In the genomic region with DNA sequence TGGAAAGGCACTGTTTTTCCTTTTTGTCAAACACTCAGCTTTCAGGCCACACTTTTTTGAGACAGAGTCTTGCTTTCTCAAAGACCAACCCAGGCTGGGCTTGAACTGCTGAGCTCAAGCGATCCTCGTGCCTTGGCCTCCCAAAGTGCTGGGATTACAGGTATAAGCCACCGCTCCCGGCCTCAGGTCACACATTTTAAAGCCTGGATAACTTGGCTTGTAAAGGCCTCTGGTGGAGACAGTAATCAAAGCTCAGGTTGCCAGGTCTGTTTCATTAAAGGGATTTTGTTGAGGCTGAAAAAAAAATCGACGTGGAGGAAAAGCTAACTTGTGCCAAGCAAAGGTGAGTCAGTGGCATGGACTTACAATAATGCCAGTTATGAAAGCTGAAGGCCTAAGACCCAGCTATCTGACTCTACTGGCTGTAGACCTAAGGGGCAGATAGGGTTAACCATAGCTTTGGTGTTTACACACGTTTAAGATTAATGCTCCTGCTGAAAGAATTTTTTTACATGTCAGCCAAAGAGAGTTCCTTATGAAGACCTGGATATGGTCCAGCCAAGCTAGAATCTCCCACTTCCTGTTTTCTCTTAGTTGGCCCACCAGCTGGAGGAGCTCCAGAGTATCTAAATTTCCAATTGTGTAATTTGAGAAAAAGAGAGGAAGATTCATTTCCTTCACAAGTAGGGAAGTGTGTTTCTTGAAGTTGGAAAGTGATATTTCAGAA, we compare ENCODE assay signal across 1 cellular context.
TF ChIP-seq lines count a peak whose summit lies in the region.

No MANE protein-coding gene starts in this region.

TF ChIP-seq in HepG2, 621 proteins besides CTCF, POLR2A, EP300 and RAD21 (continued from another document and continues in another):
- peak; percentile 33; the same call in 1 of the 2 replicates for TF ChIP-seq FOXK1 (CRISPR knock-in tag; IDR thresholded peaks at IDR 0.05; ENCODE audit: borderline replicate concordance, low read depth)
- TF ChIP-seq, protein P1, sequence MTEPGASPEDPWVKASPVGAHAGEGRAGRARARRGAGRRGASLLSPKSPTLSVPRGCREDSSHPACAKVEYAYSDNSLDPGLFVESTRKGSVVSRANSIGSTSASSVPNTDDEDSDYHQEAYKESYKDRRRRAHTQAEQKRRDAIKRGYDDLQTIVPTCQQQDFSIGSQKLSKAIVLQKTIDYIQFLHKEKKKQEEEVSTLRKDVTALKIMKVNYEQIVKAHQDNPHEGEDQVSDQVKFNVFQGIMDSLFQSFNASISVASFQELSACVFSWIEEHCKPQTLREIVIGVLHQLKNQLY (CRISPR knock-in tag; IDR thresholded peaks at IDR 0.05), result no peak
- TF ChIP-seq PHF21A (CRISPR knock-in tag; IDR thresholded peaks at IDR 0.05), result no peak; the same call in 1 of the 2 replicates
- TF ChIP-seq POLR2AphosphoS5 (IDR thresholded peaks at IDR 0.05; ENCODE audit: low read depth, low read length), result no peak
- TF ChIP-seq, protein P2, sequence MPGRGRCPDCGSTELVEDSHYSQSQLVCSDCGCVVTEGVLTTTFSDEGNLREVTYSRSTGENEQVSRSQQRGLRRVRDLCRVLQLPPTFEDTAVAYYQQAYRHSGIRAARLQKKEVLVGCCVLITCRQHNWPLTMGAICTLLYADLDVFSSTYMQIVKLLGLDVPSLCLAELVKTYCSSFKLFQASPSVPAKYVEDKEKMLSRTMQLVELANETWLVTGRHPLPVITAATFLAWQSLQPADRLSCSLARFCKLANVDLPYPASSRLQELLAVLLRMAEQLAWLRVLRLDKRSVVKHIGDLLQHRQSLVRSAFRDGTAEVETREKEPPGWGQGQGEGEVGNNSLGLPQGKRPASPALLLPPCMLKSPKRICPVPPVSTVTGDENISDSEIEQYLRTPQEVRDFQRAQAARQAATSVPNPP (CRISPR knock-in tag; IDR thresholded peaks at IDR 0.05), result no peak
- TF ChIP-seq, protein P3, sequence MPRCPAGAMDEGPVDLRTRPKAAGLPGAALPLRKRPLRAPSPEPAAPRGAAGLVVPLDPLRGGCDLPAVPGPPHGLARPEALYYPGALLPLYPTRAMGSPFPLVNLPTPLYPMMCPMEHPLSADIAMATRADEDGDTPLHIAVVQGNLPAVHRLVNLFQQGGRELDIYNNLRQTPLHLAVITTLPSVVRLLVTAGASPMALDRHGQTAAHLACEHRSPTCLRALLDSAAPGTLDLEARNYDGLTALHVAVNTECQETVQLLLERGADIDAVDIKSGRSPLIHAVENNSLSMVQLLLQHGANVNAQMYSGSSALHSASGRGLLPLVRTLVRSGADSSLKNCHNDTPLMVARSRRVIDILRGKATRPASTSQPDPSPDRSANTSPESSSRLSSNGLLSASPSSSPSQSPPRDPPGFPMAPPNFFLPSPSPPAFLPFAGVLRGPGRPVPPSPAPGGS (CRISPR knock-in tag; IDR thresholded peaks at IDR 0.05), result no peak
- no peak for TF ChIP-seq CREM (IDR thresholded peaks at IDR 0.05)
- TF ChIP-seq CREM (CRISPR knock-in tag; IDR thresholded peaks at IDR 0.05), result no peak
- TF ChIP-seq, protein P4, sequence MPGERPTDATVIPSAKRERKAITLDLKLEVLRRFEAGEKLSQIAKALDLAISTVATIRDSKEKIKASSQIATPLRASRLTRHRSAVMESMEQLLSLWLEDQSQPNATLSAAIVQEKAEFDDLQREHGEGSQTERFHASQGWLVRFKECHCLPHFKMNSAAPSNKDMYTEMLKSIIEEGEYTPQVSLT (CRISPR knock-in tag; IDR thresholded peaks at IDR 0.05; ENCODE audit: borderline replicate concordance, low read depth), result no peak
- TF ChIP-seq SP2 (CRISPR knock-in tag; IDR thresholded peaks at IDR 0.05), result no peak
- TF ChIP-seq ZNF577 (CRISPR knock-in tag; IDR thresholded peaks at IDR 0.05; ENCODE audit: borderline replicate concordance, low read depth), result no peak
- TF ChIP-seq, protein P5, sequence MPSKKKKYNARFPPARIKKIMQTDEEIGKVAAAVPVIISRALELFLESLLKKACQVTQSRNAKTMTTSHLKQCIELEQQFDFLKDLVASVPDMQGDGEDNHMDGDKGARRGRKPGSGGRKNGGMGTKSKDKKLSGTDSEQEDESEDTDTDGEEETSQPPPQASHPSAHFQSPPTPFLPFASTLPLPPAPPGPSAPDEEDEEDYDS (CRISPR knock-in tag; IDR thresholded peaks at IDR 0.05), result peak; percentile 25; the same call in 1 of the 2 replicates
- no peak for TF ChIP-seq KMT2A (CRISPR knock-in tag; IDR thresholded peaks at IDR 0.05)
- TF ChIP-seq MTF2 (CRISPR knock-in tag; IDR thresholded peaks at IDR 0.05; ENCODE audit: borderline replicate concordance), result no peak
- TF ChIP-seq MIER3 (CRISPR knock-in tag; IDR thresholded peaks at IDR 0.05; ENCODE audit: borderline replicate concordance), result no peak; the same call in 1 of the 2 replicates
- TF ChIP-seq REXO4 (CRISPR knock-in tag; IDR thresholded peaks at IDR 0.05; ENCODE audit: borderline replicate concordance), result no peak
- no peak for TF ChIP-seq ZNF441 (CRISPR knock-in tag; IDR thresholded peaks at IDR 0.05; ENCODE audit: borderline replicate concordance)
- no peak for TF ChIP-seq SUZ12 (IDR thresholded peaks at IDR 0.05; ENCODE audit: low read depth, low read length)
- TF ChIP-seq ZNF446 (CRISPR knock-in tag; IDR thresholded peaks at IDR 0.05), result no peak
- TF ChIP-seq PAWR (CRISPR knock-in tag; IDR thresholded peaks at IDR 0.05; ENCODE audit: borderline replicate concordance), result no peak
- TF ChIP-seq RARG (CRISPR knock-in tag; IDR thresholded peaks at IDR 0.05; ENCODE audit: low read depth), result no peak
- no peak for TF ChIP-seq EHMT2 (IDR thresholded peaks at IDR 0.05; ENCODE audit: borderline replicate concordance, low read depth, low read length)
- TF ChIP-seq, protein P6, sequence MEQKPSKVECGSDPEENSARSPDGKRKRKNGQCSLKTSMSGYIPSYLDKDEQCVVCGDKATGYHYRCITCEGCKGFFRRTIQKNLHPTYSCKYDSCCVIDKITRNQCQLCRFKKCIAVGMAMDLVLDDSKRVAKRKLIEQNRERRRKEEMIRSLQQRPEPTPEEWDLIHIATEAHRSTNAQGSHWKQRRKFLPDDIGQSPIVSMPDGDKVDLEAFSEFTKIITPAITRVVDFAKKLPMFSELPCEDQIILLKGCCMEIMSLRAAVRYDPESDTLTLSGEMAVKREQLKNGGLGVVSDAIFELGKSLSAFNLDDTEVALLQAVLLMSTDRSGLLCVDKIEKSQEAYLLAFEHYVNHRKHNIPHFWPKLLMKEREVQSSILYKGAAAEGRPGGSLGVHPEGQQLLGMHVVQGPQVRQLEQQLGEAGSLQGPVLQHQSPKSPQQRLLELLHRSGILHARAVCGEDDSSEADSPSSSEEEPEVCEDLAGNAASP (CRISPR knock-in tag; IDR thresholded peaks at IDR 0.05; ENCODE audit: borderline replicate concordance), result 0 out of 2 replicates have a peak, but pooled peaks have one; percentile 15
- TF ChIP-seq MIER2 (CRISPR knock-in tag; IDR thresholded peaks at IDR 0.05), result no peak; the same call in 1 of the 2 replicates
- TF ChIP-seq ZFP62 (CRISPR knock-in tag; IDR thresholded peaks at IDR 0.05), result no peak
- TF ChIP-seq, protein P7, sequence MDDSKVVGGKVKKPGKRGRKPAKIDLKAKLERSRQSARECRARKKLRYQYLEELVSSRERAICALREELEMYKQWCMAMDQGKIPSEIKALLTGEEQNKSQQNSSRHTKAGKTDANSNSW (CRISPR knock-in tag; IDR thresholded peaks at IDR 0.05; ENCODE audit: borderline replicate concordance), result no peak
- TF ChIP-seq ZNF335 (CRISPR knock-in tag; IDR thresholded peaks at IDR 0.05), result no peak
- no peak for TF ChIP-seq LCORL (IDR thresholded peaks at IDR 0.05)
- no peak for TF ChIP-seq LCORL (CRISPR knock-in tag; IDR thresholded peaks at IDR 0.05)
- TF ChIP-seq, protein P8, sequence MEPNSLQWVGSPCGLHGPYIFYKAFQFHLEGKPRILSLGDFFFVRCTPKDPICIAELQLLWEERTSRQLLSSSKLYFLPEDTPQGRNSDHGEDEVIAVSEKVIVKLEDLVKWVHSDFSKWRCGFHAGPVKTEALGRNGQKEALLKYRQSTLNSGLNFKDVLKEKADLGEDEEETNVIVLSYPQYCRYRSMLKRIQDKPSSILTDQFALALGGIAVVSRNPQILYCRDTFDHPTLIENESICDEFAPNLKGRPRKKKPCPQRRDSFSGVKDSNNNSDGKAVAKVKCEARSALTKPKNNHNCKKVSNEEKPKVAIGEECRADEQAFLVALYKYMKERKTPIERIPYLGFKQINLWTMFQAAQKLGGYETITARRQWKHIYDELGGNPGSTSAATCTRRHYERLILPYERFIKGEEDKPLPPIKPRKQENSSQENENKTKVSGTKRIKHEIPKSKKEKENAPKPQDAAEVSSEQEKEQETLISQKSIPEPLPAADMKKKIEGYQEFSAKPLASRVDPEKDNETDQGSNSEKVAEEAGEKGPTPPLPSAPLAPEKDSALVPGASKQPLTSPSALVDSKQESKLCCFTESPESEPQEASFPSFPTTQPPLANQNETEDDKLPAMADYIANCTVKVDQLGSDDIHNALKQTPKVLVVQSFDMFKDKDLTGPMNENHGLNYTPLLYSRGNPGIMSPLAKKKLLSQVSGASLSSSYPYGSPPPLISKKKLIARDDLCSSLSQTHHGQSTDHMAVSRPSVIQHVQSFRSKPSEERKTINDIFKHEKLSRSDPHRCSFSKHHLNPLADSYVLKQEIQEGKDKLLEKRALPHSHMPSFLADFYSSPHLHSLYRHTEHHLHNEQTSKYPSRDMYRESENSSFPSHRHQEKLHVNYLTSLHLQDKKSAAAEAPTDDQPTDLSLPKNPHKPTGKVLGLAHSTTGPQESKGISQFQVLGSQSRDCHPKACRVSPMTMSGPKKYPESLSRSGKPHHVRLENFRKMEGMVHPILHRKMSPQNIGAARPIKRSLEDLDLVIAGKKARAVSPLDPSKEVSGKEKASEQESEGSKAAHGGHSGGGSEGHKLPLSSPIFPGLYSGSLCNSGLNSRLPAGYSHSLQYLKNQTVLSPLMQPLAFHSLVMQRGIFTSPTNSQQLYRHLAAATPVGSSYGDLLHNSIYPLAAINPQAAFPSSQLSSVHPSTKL (CRISPR knock-in tag; IDR thresholded peaks at IDR 0.05), result peak; percentile 49; the same call in 1 of the 2 replicates
- TF ChIP-seq, protein P9, sequence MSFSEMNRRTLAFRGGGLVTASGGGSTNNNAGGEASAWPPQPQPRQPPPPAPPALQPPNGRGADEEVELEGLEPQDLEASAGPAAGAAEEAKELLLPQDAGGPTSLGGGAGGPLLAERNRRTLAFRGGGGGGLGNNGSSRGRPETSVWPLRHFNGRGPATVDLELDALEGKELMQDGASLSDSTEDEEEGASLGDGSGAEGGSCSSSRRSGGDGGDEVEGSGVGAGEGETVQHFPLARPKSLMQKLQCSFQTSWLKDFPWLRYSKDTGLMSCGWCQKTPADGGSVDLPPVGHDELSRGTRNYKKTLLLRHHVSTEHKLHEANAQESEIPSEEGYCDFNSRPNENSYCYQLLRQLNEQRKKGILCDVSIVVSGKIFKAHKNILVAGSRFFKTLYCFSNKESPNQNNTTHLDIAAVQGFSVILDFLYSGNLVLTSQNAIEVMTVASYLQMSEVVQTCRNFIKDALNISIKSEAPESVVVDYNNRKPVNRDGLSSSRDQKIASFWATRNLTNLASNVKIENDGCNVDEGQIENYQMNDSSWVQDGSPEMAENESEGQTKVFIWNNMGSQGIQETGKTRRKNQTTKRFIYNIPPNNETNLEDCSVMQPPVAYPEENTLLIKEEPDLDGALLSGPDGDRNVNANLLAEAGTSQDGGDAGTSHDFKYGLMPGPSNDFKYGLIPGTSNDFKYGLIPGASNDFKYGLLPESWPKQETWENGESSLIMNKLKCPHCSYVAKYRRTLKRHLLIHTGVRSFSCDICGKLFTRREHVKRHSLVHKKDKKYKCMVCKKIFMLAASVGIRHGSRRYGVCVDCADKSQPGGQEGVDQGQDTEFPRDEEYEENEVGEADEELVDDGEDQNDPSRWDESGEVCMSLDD (CRISPR knock-in tag; IDR thresholded peaks at IDR 0.05; ENCODE audit: borderline replicate concordance), result no peak
- TF ChIP-seq PCBP2 (optimal IDR thresholded peaks at IDR 0.05; ENCODE audit: low read depth, low read length, poor library complexity, severe bottlenecking), result no peak
- TF ChIP-seq ZNF510 (CRISPR knock-in tag; IDR thresholded peaks at IDR 0.05; ENCODE audit: low read depth), result no peak
- TF ChIP-seq ZEB1 (IDR thresholded peaks at IDR 0.05; ENCODE audit: insufficient replicate concordance, low read depth), result no peak
- no peak for TF ChIP-seq MAFK (conservative IDR thresholded peaks at IDR 0.05 in 1 of 2, IDR thresholded peaks at IDR 0.05 in 1 of 2; ENCODE audit: low read length in 2 of 2)
- TF ChIP-seq THAP11 (CRISPR knock-in tag; IDR thresholded peaks at IDR 0.05), result peak; percentile 32; the same call in 1 of the 2 replicates
- TF ChIP-seq PTBP1 (IDR thresholded peaks at IDR 0.05; ENCODE audit: low read depth, low read length, poor library complexity, severe bottlenecking), result no peak
- TF ChIP-seq ZNF230 (CRISPR knock-in tag; IDR thresholded peaks at IDR 0.05), result no peak
- no peak for TF ChIP-seq SYNCRIP (IDR thresholded peaks at IDR 0.05; ENCODE audit: insufficient read depth, low read depth, low read length)
- TF ChIP-seq, protein P10, sequence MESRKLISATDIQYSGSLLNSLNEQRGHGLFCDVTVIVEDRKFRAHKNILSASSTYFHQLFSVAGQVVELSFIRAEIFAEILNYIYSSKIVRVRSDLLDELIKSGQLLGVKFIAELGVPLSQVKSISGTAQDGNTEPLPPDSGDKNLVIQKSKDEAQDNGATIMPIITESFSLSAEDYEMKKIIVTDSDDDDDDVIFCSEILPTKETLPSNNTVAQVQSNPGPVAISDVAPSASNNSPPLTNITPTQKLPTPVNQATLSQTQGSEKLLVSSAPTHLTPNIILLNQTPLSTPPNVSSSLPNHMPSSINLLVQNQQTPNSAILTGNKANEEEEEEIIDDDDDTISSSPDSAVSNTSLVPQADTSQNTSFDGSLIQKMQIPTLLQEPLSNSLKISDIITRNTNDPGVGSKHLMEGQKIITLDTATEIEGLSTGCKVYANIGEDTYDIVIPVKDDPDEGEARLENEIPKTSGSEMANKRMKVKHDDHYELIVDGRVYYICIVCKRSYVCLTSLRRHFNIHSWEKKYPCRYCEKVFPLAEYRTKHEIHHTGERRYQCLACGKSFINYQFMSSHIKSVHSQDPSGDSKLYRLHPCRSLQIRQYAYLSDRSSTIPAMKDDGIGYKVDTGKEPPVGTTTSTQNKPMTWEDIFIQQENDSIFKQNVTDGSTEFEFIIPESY (CRISPR knock-in tag; IDR thresholded peaks at IDR 0.05), result 0 out of 2 replicates have a peak, but pooled peaks have one; percentile 8
- TF ChIP-seq MAFG (CRISPR knock-in tag; IDR thresholded peaks at IDR 0.05), result no peak
- TF ChIP-seq ZNF34 (CRISPR knock-in tag; IDR thresholded peaks at IDR 0.05; ENCODE audit: borderline replicate concordance), result no peak
- no peak for TF ChIP-seq ZNF616 (CRISPR knock-in tag; IDR thresholded peaks at IDR 0.05; ENCODE audit: low read depth)
